In genomic region chr5:79984363-79984762, GRCh38 we compare ENCODE assay signal across 19 cellular contexts.
"Had no signal": no experiment of that assay in that cellular context is flagged by ENCODE, and none has a peak within 500 bp of the region (broad histone marks: within the 10 kb centered on the region; RNA-seq: fewer than 3 reads in every experiment).

No MANE protein-coding gene starts in this region.

- H3K27ac Mint-ChIP-seq: brain; effector memory CD8-positive, alpha-beta T cell; type B pancreatic cell had no signal

- H3K4me3 Mint-ChIP-seq: effector memory CD8-positive, alpha-beta T cell; naive B cell; T-cell; type B pancreatic cell had no signal

- DNase-seq: activated CD4-positive, alpha-beta T cell treated with anti-CD3 and anti-CD28 coated beads for 1 hour; activated CD8-positive, alpha-beta memory T cell treated with anti-CD3 and anti-CD28 coated beads for 24 hours; activated effector memory CD4-positive, alpha-beta T cell treated with anti-CD3 and anti-CD28 coated beads, Interleukin-2, amount 50 U/mL, for 16 hours; anterior cingulate cortex; caudate nucleus; effector memory CD8-positive, alpha-beta T cell; esophagus squamous epithelium; mesenchymal stem cell; mucosa of descending colon; naive B cell; ovary; psoas muscle; right cardiac atrium; SHP77 treated with DMSO at 0.1 percent for 48 hours; SK-N-SH; T-cell; testis had no signal

- H3K27me3 Mint-ChIP-seq: brain; effector memory CD8-positive, alpha-beta T cell; naive B cell; T-cell; type B pancreatic cell had no signal

- H3K9me3 Mint-ChIP-seq: brain; effector memory CD8-positive, alpha-beta T cell; naive B cell; T-cell; type B pancreatic cell had no signal

- ATAC-seq: effector memory CD8-positive, alpha-beta T cell; mucosa of descending colon; psoas muscle; right cardiac atrium; T-cell had no signal
